In genomic region chr2:44564752-44565151, GRCh38 we compare ENCODE assay signal across 7 cellular contexts.
"Had no signal": no experiment of that assay in that cellular context is flagged by ENCODE, and none has a peak within 500 bp of the region (broad histone marks: within the 10 kb centered on the region; RNA-seq: fewer than 3 reads in every experiment).

No MANE protein-coding gene starts in this region.

- FAIRE-seq: H1, H54 had no signal

- H2AFZ ChIP-seq: GM23338 had no signal

- ATAC-seq: GM23338 had no signal

- DNase-seq: H9, HCEC 1CT, KBM-7 had no signal

- H3K4me2 ChIP-seq: GM23338 had no signal

- H3K4me3 ChIP-seq: GM23338 had no signal

- H3K27ac ChIP-seq: HL-60 had no signal
